ENCODE assay signal across 2 cellular contexts in the genomic region with DNA sequence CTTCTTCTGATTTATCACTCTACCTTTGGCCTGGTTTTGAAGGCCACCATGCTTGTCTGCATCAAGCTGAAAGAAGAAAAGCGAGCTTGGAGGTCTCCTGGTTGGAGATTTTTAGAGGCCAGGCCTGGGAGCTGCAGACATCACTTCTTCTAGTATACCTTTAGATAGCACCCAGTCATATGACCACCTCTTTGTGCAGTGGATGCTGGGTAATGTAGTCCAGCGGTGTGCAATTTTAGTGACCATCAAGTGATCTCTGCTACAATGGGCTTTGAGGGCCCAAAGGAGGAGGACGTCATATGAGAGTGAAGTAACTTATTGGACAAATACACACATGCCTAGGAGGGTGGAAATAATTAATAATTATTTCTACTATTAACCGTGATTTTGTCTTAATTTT.
TF ChIP-seq lines count a peak whose summit lies in the region.

No MANE protein-coding gene starts in this region.

TF ChIP-seq in Ishikawa, 13 proteins besides CTCF, POLR2A, EP300 and RAD21:
- TF ChIP-seq NFIC (IDR thresholded peaks at IDR 0.05) = no peak
- TF ChIP-seq, protein P1, sequence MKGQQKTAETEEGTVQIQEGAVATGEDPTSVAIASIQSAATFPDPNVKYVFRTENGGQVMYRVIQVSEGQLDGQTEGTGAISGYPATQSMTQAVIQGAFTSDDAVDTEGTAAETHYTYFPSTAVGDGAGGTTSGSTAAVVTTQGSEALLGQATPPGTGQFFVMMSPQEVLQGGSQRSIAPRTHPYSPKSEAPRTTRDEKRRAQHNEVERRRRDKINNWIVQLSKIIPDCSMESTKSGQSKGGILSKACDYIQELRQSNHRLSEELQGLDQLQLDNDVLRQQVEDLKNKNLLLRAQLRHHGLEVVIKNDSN (IDR thresholded peaks at IDR 0.05) = peak; percentile 96
- 0 out of 2 replicates have a peak, but pooled peaks have one; percentile 26 for TF ChIP-seq YY1 (IDR thresholded peaks at IDR 0.05; ENCODE audit: low read depth)

TF ChIP-seq in GM12878, 131 proteins besides CTCF, POLR2A, EP300 and RAD21:
- TF ChIP-seq ATF3 (IDR thresholded peaks at IDR 0.05; ENCODE audit: borderline replicate concordance, extremely low read depth, low read depth, low read length) = peak; percentile 64; the same call in 1 of the 2 replicates
- TF ChIP-seq SMARCA5 (IDR thresholded peaks at IDR 0.05) = no peak
- TF ChIP-seq KLF5 (IDR thresholded peaks at IDR 0.05; ENCODE audit: partially characterized antibody) = no peak
- no peak for TF ChIP-seq RFX5 (IDR thresholded peaks at IDR 0.05; ENCODE audit: low read depth, low read length)
- TF ChIP-seq, protein P1 (IDR thresholded peaks at IDR 0.05; ENCODE audit: borderline replicate concordance, extremely low read length, insufficient read depth, low read depth, low read length) = peak; percentile 31
- no peak for TF ChIP-seq FOXM1 (IDR thresholded peaks at IDR 0.05; ENCODE audit: low read depth, low read length)
- no peak for TF ChIP-seq WRNIP1 (IDR thresholded peaks at IDR 0.05; ENCODE audit: borderline replicate concordance, low read depth, low read length)
- TF ChIP-seq POLR2AphosphoS2 (IDR thresholded peaks at IDR 0.05; ENCODE audit: low read depth, low read length) = no peak
- no peak; the same call in 1 of the 2 replicates for TF ChIP-seq USF2 (IDR thresholded peaks at IDR 0.05; ENCODE audit: borderline replicate concordance, low read depth, low read length)
- peak; percentile 61 for TF ChIP-seq SIX5 (IDR thresholded peaks at IDR 0.05; ENCODE audit: low read depth, low read length, severe bottlenecking)
- no peak for TF ChIP-seq SMC3 (IDR thresholded peaks at IDR 0.05; ENCODE audit: borderline replicate concordance, low read length)
- TF ChIP-seq TBL1XR1 (IDR thresholded peaks at IDR 0.05; ENCODE audit: low read depth, low read length) = no peak
- no peak for TF ChIP-seq ESRRA (IDR thresholded peaks at IDR 0.05; ENCODE audit: low read length)
- peak; percentile 42; the same call in 1 of the 2 replicates for TF ChIP-seq RAD51 (IDR thresholded peaks at IDR 0.05)
- peak; percentile 59 for TF ChIP-seq HCFC1 (IDR thresholded peaks at IDR 0.05; ENCODE audit: low read length)
